In genomic region chr20:35947489-35947888, GRCh38 we compare ENCODE assay signal across 8 cellular contexts. TPM values are rescaled to one million over a fixed set of nuclear protein-coding genes. Genes with fewer than 3 reads are reported as not detected.
DNase-seq lines count a peak whose midpoint lies in the region; ATAC-seq and TF ChIP-seq lines count a peak whose summit lies in the region.

No MANE protein-coding gene starts in this region.

- H3K9me3 ChIP-seq in Loucy (ENCODE audit: insufficient read depth, low read depth, low read length) (no peaks in the 10 kb centered on the region), liver (ENCODE audit: control insufficient read depth in 4 of 4, low read length in 3 of 4) (no peaks in the 10 kb centered on the region)

- H4K20me1 ChIP-seq in Loucy (ENCODE audit: insufficient read depth, low read length, poor library complexity, severe bottlenecking): peaks cover 3% of the 10 kb centered on the region

- H3K4me1 ChIP-seq in Loucy (ENCODE audit: insufficient read depth, low read length, poor library complexity, severe bottlenecking) (peaks cover 4% of the 10 kb centered on the region), liver (ENCODE audit: control insufficient read depth in 4 of 4, insufficient read depth in 4 of 4, low read length in 3 of 4) (peaks cover 0 to 17% (median 4%) of the 10 kb centered on the region in 4 donors)

- no peak overlapping the region for H3K4me2 ChIP-seq in Loucy (ENCODE audit: low read depth, low read length, poor library complexity, severe bottlenecking)

- H3K36me3 ChIP-seq in Loucy (ENCODE audit: insufficient read depth, low read length) (peaks cover 36% of the 10 kb centered on the region; the same call in 1 of the 2 replicates), liver (ENCODE audit: control insufficient read depth in 4 of 4, insufficient read depth in 3 of 4, low read depth in 1 of 4, low read length in 3 of 4) (peaks cover 0 to 13% (median 8%) of the 10 kb centered on the region in 4 donors)

- no peak overlapping the region for H2AFZ ChIP-seq in Loucy (ENCODE audit: low read length)

- H3F3A ChIP-seq in Loucy (ENCODE audit: low read depth): no peaks in the 10 kb centered on the region; the same call in 1 of the 2 replicates

- H3K4me3 ChIP-seq in Loucy (ENCODE audit: low read length, poor library complexity, severe bottlenecking): no peak overlapping the region
- no peak overlapping the region for H3K4me3 ChIP-seq in liver (ENCODE audit: low read depth in 1 of 3, low read length in 3 of 3)

- no peak overlapping the region for H3K9ac ChIP-seq in Loucy (ENCODE audit: low read depth, low read length, poor library complexity, severe bottlenecking)
- no peak overlapping the region for H3K9ac ChIP-seq in liver (ENCODE audit: low read depth in 1 of 2, low read length in 2 of 2)

- H3K79me2 ChIP-seq in Loucy (ENCODE audit: insufficient read depth, low read length): peaks cover 9% of the 10 kb centered on the region

- ATAC-seq in omental fat pad (ENCODE audit: low FRiP score): no peak

- DNase-seq in NCI-H748 (lab: John Stamatoyannopoulos, UW; ENCODE audit: unreplicated experiment): peak; percentile 28
- DNase-seq in NCI-H748 treated with DMSO at 0.1 percent for 48 hours (lab: John Stamatoyannopoulos, UW): no peak
- peak; percentile 23 for DNase-seq in activated CD8-positive, alpha-beta memory T cell treated with anti-CD3 and anti-CD28 coated beads, Interleukin-2, amount 50 U/mL, for 4 hours
- no peak for DNase-seq in omental fat pad (ENCODE audit: low spot score)
- DNase-seq in NCI-H524 treated with DMSO at 0.1 percent for 48 hours (lab: John Stamatoyannopoulos, UW): no peak
- no peak for DNase-seq in SKM-1 (lab: John Stamatoyannopoulos, UW; ENCODE audit: unreplicated experiment)

- no peaks in the 10 kb centered on the region for H3K9me2 ChIP-seq in Loucy (replicated peaks; ENCODE audit: low read depth, low read length)

- H3K27me3 ChIP-seq in Loucy (ENCODE audit: insufficient read depth, low read length, poor library complexity, severe bottlenecking): no peaks in the 10 kb centered on the region
- no peaks in the 10 kb centered on the region for H3K27me3 ChIP-seq in liver (ENCODE audit: control insufficient read depth in 4 of 4, insufficient read depth in 4 of 4, low read length in 3 of 4)

- 52% methylated on average over 9 of the region's 9 CpGs for WGBS in liver

- no peak overlapping the region for H3K27ac ChIP-seq in liver (ENCODE audit: low read depth in 1 of 2, low read length in 2 of 2)

- peak in 1 of 2 donors; percentile 22 for TF ChIP-seq RAD21 in liver (IDR thresholded peaks at IDR 0.05)

- TF ChIP-seq CTCF in Loucy (conservative IDR thresholded peaks at IDR 0.05; ENCODE audit: low read length) (peak; percentile 75), liver (IDR thresholded peaks at IDR 0.05; ENCODE audit: low read depth, low read length, missing input control) (peak; percentile 11), omental fat pad (IDR thresholded peaks at IDR 0.05) (no peak)

TF ChIP-seq in liver, 16 proteins besides CTCF, POLR2A, EP300 and RAD21:
- no peak for TF ChIP-seq SP1 (IDR thresholded peaks at IDR 0.05)
- TF ChIP-seq MAX (IDR thresholded peaks at IDR 0.05): peak; percentile 40
- peak in 1 of 2 donors; percentile 13 for TF ChIP-seq RXRA (IDR thresholded peaks at IDR 0.05)
- peak; percentile 85 for TF ChIP-seq YY1 (IDR thresholded peaks at IDR 0.05)
- peak; percentile 36 to 61 for TF ChIP-seq HNF4A (conservative IDR thresholded peaks at IDR 0.05)

RNA-seq across cellular contexts. Expression of gene SCAND1, which starts 6.8 kb away (rescaled TPM):
- total RNA-seq in liver: 10 to 100 TPM; 39.7 to 44.2 TPM
- polyA plus RNA-seq in liver: 100 to 1,000 TPM in 1 of 2 donors, 10 to 100 TPM in 1; 80.3 to 126 TPM
- 100 to 1,000 TPM in 2 of 4 donors, 10 to 100 TPM in 2; 65.0 to 102 (median 100) TPM for total RNA-seq in omental fat pad

RNA-seq across cellular contexts. Expression of gene CNBD2, which starts 20.9 kb away (rescaled TPM):
- total RNA-seq in liver (1 to 10 TPM; 2.3 to 2.8 TPM), omental fat pad (1 to 10 TPM; 2.0 to 6.3 (median 4.1) TPM)
- 1 to 10 TPM; 2.2 to 3.1 TPM for polyA plus RNA-seq in liver

Comparison
In these comparisons a context has a peak if more than half of its experiments do, and no peak if none do; other contexts are left out.
1. DNase-seq: peak in NCI-H748 (single experiment) and activated CD8-positive, alpha-beta memory T cell treated with anti-CD3 and anti-CD28 coated beads, Interleukin-2, amount 50 U/mL, for 4 hours (single experiment); none in NCI-H748 treated with DMSO at 0.1 percent for 48 hours (single experiment), omental fat pad (single experiment), NCI-H524 treated with DMSO at 0.1 percent for 48 hours (single experiment) and SKM-1 (single experiment).
2. CTCF ChIP-seq: peak in Loucy (single experiment) and liver (single experiment); none in omental fat pad (0 of 3).